Comparison of ENCODE assay signal across 8 cellular contexts in genomic region chr6:27836080-27836782, GRCh38.
DNase-seq lines count a peak whose midpoint lies in the region; ATAC-seq and TF ChIP-seq lines count a peak whose summit lies in the region.

No MANE protein-coding gene starts in this region.

- H3K36me3 Mint-ChIP-seq in activated CD4-positive, alpha-beta T cell treated with anti-CD3 and anti-CD28 coated beads, Interleukin-2, amount 10 ng/mL, durations not matched to agents 24 days and 14 days (ENCODE audit: low read depth), result peaks cover 5% of the 10 kb centered on the region

- peak; percentile 65 for DNase-seq in activated CD4-positive, alpha-beta T cell treated with anti-CD3 and anti-CD28 coated beads, Interleukin-2, amount 10 ng/mL, durations not matched to agents 24 days and 14 days
- no peak for DNase-seq in activated CD4-positive, alpha-beta T cell treated with anti-CD3 and anti-CD28 coated beads for 1 hour
- DNase-seq in left colon, result no peak
- no peak for DNase-seq in transverse colon
- no peak for DNase-seq in foreskin melanocyte

- H3K27me3 Mint-ChIP-seq in activated CD4-positive, alpha-beta T cell treated with anti-CD3 and anti-CD28 coated beads, Interleukin-2, amount 10 ng/mL, durations not matched to agents 24 days and 14 days, result no peaks in the 10 kb centered on the region

- H3K27ac ChIP-seq in transverse colon, result peak overlapping the region; percentile 96 to 99 (median 98)

- H3K4me1 ChIP-seq in transverse colon, result peaks cover 0 to 42% (median 9%) of the 10 kb centered on the region in 4 donors

- no peak for TF ChIP-seq EP300 in transverse colon (IDR thresholded peaks at IDR 0.05; ENCODE audit: low read depth)

- H3K27me3 ChIP-seq in transverse colon, result no peaks in the 10 kb centered on the region

- TF ChIP-seq POLR2A in transverse colon (IDR thresholded peaks at IDR 0.05), result no peak

- no peaks in the 10 kb centered on the region for H3K9me3 Mint-ChIP-seq in activated CD4-positive, alpha-beta T cell treated with anti-CD3 and anti-CD28 coated beads, Interleukin-2, amount 10 ng/mL, durations not matched to agents 24 days and 14 days

- no peak overlapping the region for H3K27ac Mint-ChIP-seq in activated CD4-positive, alpha-beta T cell treated with anti-CD3 and anti-CD28 coated beads, Interleukin-2, amount 10 ng/mL, durations not matched to agents 24 days and 14 days

- peaks cover 31% of the 10 kb centered on the region for H3K4me1 Mint-ChIP-seq in activated CD4-positive, alpha-beta T cell treated with anti-CD3 and anti-CD28 coated beads, Interleukin-2, amount 10 ng/mL, durations not matched to agents 24 days and 14 days

- no peaks in the 10 kb centered on the region for H3K9me3 ChIP-seq in transverse colon

- WGBS in transverse colon (ENCODE audit: low coverage in 1 of 2), 2 donors, result 5 to 10% methylated on average over 3 of the region's 3 CpGs

- no peak for TF ChIP-seq CTCF in WI38 (IDR thresholded peaks at IDR 0.05; ENCODE audit: low read depth, low read length)
- TF ChIP-seq CTCF in transverse colon (IDR thresholded peaks at IDR 0.05), result no peak

- H3K4me3 ChIP-seq in WI38 (ENCODE audit: low read depth, low read length), result peak overlapping the region; percentile 76
- H3K4me3 ChIP-seq in transverse colon, result peak overlapping the region; percentile 23 to 82 (median 60)

- ATAC-seq in left colon, result peak; percentile 1
- ATAC-seq in GM19467 (IDR thresholded peaks at IDR 0.05; ENCODE audit: unreplicated experiment), result no peak
- no peak for ATAC-seq in GM19452 (IDR thresholded peaks at IDR 0.05; ENCODE audit: unreplicated experiment)

- H3K36me3 ChIP-seq in transverse colon, result no peaks in the 10 kb centered on the region

- intact Hi-C loops in activated CD4-positive, alpha-beta T cell treated with anti-CD3 and anti-CD28 coated beads, Interleukin-2, amount 10 ng/mL, durations not matched to agents 24 days and 14 days (cut with micrococcal nuclease), result loop anchor here (10.0 kb wide), 2 partner anchors 1711 to 1811 kb away; a partner anchor contains a TSS
- intact Hi-C loops in left colon (cut with DNase I, micrococcal nuclease), result no loop called here
- intact Hi-C loops in transverse colon (cut with DNase I; ENCODE audit: low total_unique reads), result no loop called here

- no peak overlapping the region for H3K4me3 Mint-ChIP-seq in activated CD4-positive, alpha-beta T cell treated with anti-CD3 and anti-CD28 coated beads, Interleukin-2, amount 10 ng/mL, durations not matched to agents 24 days and 14 days

- in situ Hi-C loops in transverse colon (cut with MboI; ENCODE audit: low pct_ligation_motif_present in 1 of 4, low pct_unique_long_range_greater_than_20kb in 1 of 4, low sequenced_read_pairs in 3 of 4), result no loop called here
